Comparison of ENCODE assay signal across 12 cellular contexts in genomic region chr2:239814136-239814916, GRCh38.
DNase-seq lines count a peak whose midpoint lies in the region; ATAC-seq, FAIRE-seq and TF ChIP-seq lines count a peak whose summit lies in the region.
"Had no signal": no experiment of that assay in that cellular context is flagged by ENCODE, and none has a peak within 500 bp of the region (broad histone marks: within the 10 kb centered on the region; RNA-seq: fewer than 3 reads in every experiment).

No MANE protein-coding gene starts in this region.

- no peaks in the 10 kb centered on the region for H3K9me2 ChIP-seq in PC-9 (ENCODE audit: insufficient read depth)

- CTCF ChIA-PET in PC-9 (lab: Charles Lee), result no interaction called here

- H3K79me2 ChIP-seq in PC-9 (ENCODE audit: low read depth), result no peaks in the 10 kb centered on the region

- H3K4me3 ChIP-seq in ascending aorta, result peak overlapping the region in 1 of 2 donors; percentile 48
- H3K4me3 ChIP-seq in right cardiac atrium (ENCODE audit: low read length), result no peak overlapping the region
- no peak overlapping the region for H3K4me3 ChIP-seq in psoas muscle
- H3K4me3 ChIP-seq in PC-9, result no peak overlapping the region

- H3K4me2 ChIP-seq in PC-9, result no peak overlapping the region

- WGBS in right cardiac atrium, result 46% methylated on average over 15 of the region's 15 CpGs
- WGBS in psoas muscle, 3 donors, result 43 to 50% (median 50%) methylated on average over 15 of the region's 15 CpGs

- H3K27ac ChIP-seq in ascending aorta, result peak overlapping the region; percentile 91 to 96
- H3K27ac ChIP-seq in right cardiac atrium (ENCODE audit: low read length), result peak overlapping the region; percentile 37
- peak overlapping the region; percentile 30 for H3K27ac ChIP-seq in psoas muscle
- no peak overlapping the region for H3K27ac ChIP-seq in PC-9

- H3K4me1 ChIP-seq in ascending aorta, result peaks cover 22 to 50% of the 10 kb centered on the region in 2 donors
- no peaks in the 10 kb centered on the region for H3K4me1 ChIP-seq in right cardiac atrium (ENCODE audit: control insufficient read depth, insufficient read depth, low read length)
- H3K4me1 ChIP-seq in psoas muscle, result peaks cover 8% of the 10 kb centered on the region
- no peaks in the 10 kb centered on the region for H3K4me1 ChIP-seq in PC-9 (replicated peaks; ENCODE audit: insufficient read depth)

- no peaks in the 10 kb centered on the region for H3K9me3 ChIP-seq in ascending aorta
- H3K9me3 ChIP-seq in right cardiac atrium (ENCODE audit: control insufficient read depth, low read length), result no peaks in the 10 kb centered on the region
- no peaks in the 10 kb centered on the region for H3K9me3 ChIP-seq in psoas muscle
- H3K9me3 ChIP-seq in PC-9 (ENCODE audit: insufficient read depth, low read depth), result no peaks in the 10 kb centered on the region

- no peak for FAIRE-seq in GM19239 (lab: Jason Lieb, UNC)
- FAIRE-seq: frontal cortex had no signal

- TF ChIP-seq CTCF in ascending aorta (IDR thresholded peaks at IDR 0.05) (no peak), psoas muscle (IDR thresholded peaks at IDR 0.05) (no peak), PC-9 (conservative IDR thresholded peaks at IDR 0.05) (no peak)

- H3K36me3 ChIP-seq in ascending aorta, result no peaks in the 10 kb centered on the region
- H3K36me3 ChIP-seq in psoas muscle (ENCODE audit: insufficient read depth in 1 of 2, low read depth in 1 of 2), result no peaks in the 10 kb centered on the region
- H3K36me3 ChIP-seq in PC-9 (ENCODE audit: low read depth), result no peaks in the 10 kb centered on the region

- DNase-seq in M059J (ENCODE audit: low read depth) (peak; percentile 4), ascending aorta (ENCODE audit: low spot score in 2 of 2) (peak in 1 of 2 donors; percentile 75), right cardiac atrium (peak in 2 of 3 donors; percentile 55 to 81), psoas muscle (no peak), PC-9 (no peak), GM19239 (ENCODE audit: insufficient read length, low spot score) (no peak)
- DNase-seq: activated T-cell treated with anti-CD3 and anti-CD28 coated beads, Interleukin-2, amount 50 U/mL, for 1 hour; caudate nucleus; stimulated activated CD4-positive, alpha-beta T cell treated with anti-CD3 and anti-CD28 coated beads, Interleukin-12 subunit alpha, Interleukin-12 subunit beta, amount 100 ng/mL, for 4 hours had no signal

- H4K20me1 ChIP-seq in PC-9 (ENCODE audit: insufficient read depth), result no peaks in the 10 kb centered on the region

- no TSS peak for BruUV-seq in PC-9 (replicated peaks; lab: Mats Ljungman, UMichigan)

- no peaks in the 10 kb centered on the region for H3K27me3 ChIP-seq in ascending aorta
- no peaks in the 10 kb centered on the region for H3K27me3 ChIP-seq in right cardiac atrium (ENCODE audit: control insufficient read depth, insufficient read depth)
- H3K27me3 ChIP-seq in psoas muscle (ENCODE audit: insufficient read depth in 3 of 3, low read length in 2 of 3), result peaks cover 0 to 9% (median 6%) of the 10 kb centered on the region in 3 donors
- H3K27me3 ChIP-seq in PC-9 (ENCODE audit: insufficient read depth, low read depth), result peaks cover 93% of the 10 kb centered on the region

- ATAC-seq in right cardiac atrium (peak; percentile 41 to 48), psoas muscle (peak in 1 of 4 donors; percentile 36), GM18498 (IDR thresholded peaks at IDR 0.05; ENCODE audit: unreplicated experiment) (no peak), HG03439 (IDR thresholded peaks at IDR 0.05; ENCODE audit: unreplicated experiment) (no peak)

- intact Hi-C loops in ascending aorta (cut with DNase I), result loop anchor here (1.0 to 10.0 kb wide), 7 partner anchors 56 to 1180 kb away; partner anchors contain the start of genes HDAC4 and SNED1
- intact Hi-C loops in right cardiac atrium (cut with DNase I), result no loop called here
- intact Hi-C loops in psoas muscle (cut with DNase I), result no loop called here
- intact Hi-C loops in PC-9 (cut with micrococcal nuclease; ENCODE audit: unreplicated experiment), result no loop called here

- H3F3A ChIP-seq in PC-9 (ENCODE audit: insufficient read depth, low read depth), result no peaks in the 10 kb centered on the region

- POLR2A ChIA-PET in PC-9 (lab: Charles Lee; ENCODE audit: unreplicated experiment), result no interaction called here

- no peak overlapping the region for H2AFZ ChIP-seq in PC-9

Comparison
In these comparisons a context has a peak if more than half of its experiments do, and no peak if none do; other contexts are left out.
1. DNase-seq: peak in M059J (single experiment) and right cardiac atrium (2 of 3); none in psoas muscle (0 of 2), PC-9 (0 of 2) and GM19239 (single experiment).
2. ATAC-seq: peak in right cardiac atrium (2 of 2); none in GM18498 (single experiment) and HG03439 (single experiment).